34 cellular contexts compared by ENCODE assay signal in the genomic region with DNA sequence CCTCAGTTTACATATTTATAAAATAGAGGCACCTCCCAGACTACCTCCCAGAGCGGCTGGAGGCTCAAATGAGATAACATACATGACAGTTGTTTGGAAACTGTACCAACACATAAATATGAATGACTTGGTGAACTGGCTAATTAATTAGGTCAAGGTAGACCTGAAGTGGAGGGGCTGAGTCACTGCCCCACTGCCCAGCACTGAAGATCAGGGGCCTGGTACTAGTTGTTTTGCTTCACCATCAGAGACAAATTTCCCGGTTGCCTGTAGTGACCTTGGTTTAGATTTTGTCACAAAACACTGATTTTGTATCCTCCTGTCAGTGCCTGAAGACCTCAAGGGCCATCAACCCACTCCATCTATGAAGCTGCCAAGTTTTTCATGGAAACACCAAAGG.
"Had no signal": no experiment of that assay in that cellular context is flagged by ENCODE, and none has a peak within 500 bp of the region (broad histone marks: within the 10 kb centered on the region; RNA-seq: fewer than 3 reads in every experiment).

No MANE protein-coding gene starts in this region.

- H3K4me3 Mint-ChIP-seq: activated B cell treated with CpG ODN at 0.5 μM for 24 hours; activated CD4-positive, alpha-beta memory T cell treated with anti-CD3 and anti-CD28 coated beads for 36 hours; activated CD4-positive, alpha-beta T cell treated with anti-CD3 and anti-CD28 coated beads for 36 hours; activated CD4-positive, alpha-beta T cell treated with anti-CD3 and anti-CD28 coated beads, Interleukin-2, amount 10 ng/mL, durations not matched to agents 24 days and 14 days; activated CD8-positive, alpha-beta memory T cell treated with anti-CD3 and anti-CD28 coated beads, Interleukin-2, amount 10 ng/mL, durations not matched to agents 7 days and 5 days; activated CD8-positive, alpha-beta T cell treated with anti-CD3 and anti-CD28 coated beads, Interleukin-2, amount 10 ng/mL, durations not matched to agents 7 days and 5 days; activated naive CD4-positive, alpha-beta T cell treated with anti-CD3 and anti-CD28 coated beads for 36 hours; activated naive CD4-positive, alpha-beta T cell treated with anti-CD3 and anti-CD28 coated beads, Interleukin-2, amount 50 U/mL, for 24 hours; activated naive CD8-positive, alpha-beta T cell treated with anti-CD3 and anti-CD28 coated beads for 36 hours; activated naive CD8-positive, alpha-beta T cell treated with anti-CD3 and anti-CD28 coated beads, Interleukin-2, amount 50 U/mL, for 24 hours; activated T-helper 1 cell treated with anti-CD3 and anti-CD28 coated beads, Interleukin-12 subunit alpha, Interleukin-12 subunit beta, Interleukin-2, Interleukin-4 antibody, amounts not matched to agents 30 ng/mL and 10 ng/mL and 1 ng/mL, durations not matched to agents 14 hours and 24 hours and 36 hours; central memory CD8-positive, alpha-beta T cell; dendritic cell treated with granulocyte-macrophage colony-stimulating factor and Interleukin-4, amounts not matched to agents 40 ng/mL and 50 ng/mL, for 4 days; T-helper 17 cell; T-helper 2 cell treated with Interferon-gamma antibody and Interleukin-4, amounts not matched to agents 5 μg/mL and 100 μg/mL, for 36 hours had no signal

- DNase-seq: activated B cell treated with CpG ODN at 0.5 μM for 24 hours; activated CD4-positive, alpha-beta memory T cell treated with anti-CD3 and anti-CD28 coated beads for 36 hours; activated CD4-positive, alpha-beta T cell treated with anti-CD3 and anti-CD28 coated beads for 36 hours; activated CD4-positive, alpha-beta T cell treated with anti-CD3 and anti-CD28 coated beads, Interleukin-2, amount 10 ng/mL, durations not matched to agents 24 days and 14 days; activated CD4-positive, CD25-positive, alpha-beta regulatory T cell treated with anti-CD3 and anti-CD28 coated beads, Interleukin-2, amount 50 U/mL, for 72 hours; activated CD8-positive, alpha-beta memory T cell treated with anti-CD3 and anti-CD28 coated beads, Interleukin-2, amount 10 ng/mL, durations not matched to agents 7 days and 5 days; activated CD8-positive, alpha-beta memory T cell treated with anti-CD3 and anti-CD28 coated beads, Interleukin-2, amount 50 U/mL, for 4 hours; activated CD8-positive, alpha-beta T cell treated with anti-CD3 and anti-CD28 coated beads, Interleukin-2, amount 10 ng/mL, durations not matched to agents 7 days and 5 days; activated effector memory CD4-positive, alpha-beta T cell treated with anti-CD3 and anti-CD28 coated beads, Interleukin-2, amount 50 U/mL, for 16 hours; activated naive CD4-positive, alpha-beta T cell treated with anti-CD3 and anti-CD28 coated beads for 36 hours; activated naive CD8-positive, alpha-beta T cell treated with anti-CD3 and anti-CD28 coated beads for 36 hours; activated naive CD8-positive, alpha-beta T cell treated with anti-CD3 and anti-CD28 coated beads, Interleukin-2, amount 50 U/mL, for 24 hours; activated T-cell treated with anti-CD3 and anti-CD28 coated beads, Interleukin-2, amount 50 U/mL, for 1 hour; activated T-cell treated with anti-CD3 and anti-CD28 coated beads, Interleukin-2, amount 50 U/mL, for 48 hours; brain microvascular endothelial cell; dorsolateral prefrontal cortex; effector memory CD4-positive, alpha-beta T cell; erythroblast; foreskin keratinocyte; gastrocnemius medialis; T-helper 1 cell; T-helper 17 cell; T1000; WERI-Rb-1 had no signal

- H3K27ac ChIP-seq: ascending aorta, brain microvascular endothelial cell, coronary artery, dorsolateral prefrontal cortex, esophagus muscularis mucosa, foreskin keratinocyte, gastrocnemius medialis, WERI-Rb-1 had no signal

- FAIRE-seq: bronchial epithelial cell had no signal

- H3K27me3 Mint-ChIP-seq: activated B cell treated with CpG ODN at 0.5 μM for 24 hours; activated CD4-positive, alpha-beta memory T cell treated with anti-CD3 and anti-CD28 coated beads for 36 hours; activated CD4-positive, alpha-beta T cell treated with anti-CD3 and anti-CD28 coated beads for 36 hours; activated CD4-positive, alpha-beta T cell treated with anti-CD3 and anti-CD28 coated beads, Interleukin-2, amount 10 ng/mL, durations not matched to agents 24 days and 14 days; activated CD8-positive, alpha-beta memory T cell treated with anti-CD3 and anti-CD28 coated beads, Interleukin-2, amount 10 ng/mL, durations not matched to agents 7 days and 5 days; activated naive CD4-positive, alpha-beta T cell treated with anti-CD3 and anti-CD28 coated beads, Interleukin-2, amount 50 U/mL, for 24 hours; activated naive CD8-positive, alpha-beta T cell treated with anti-CD3 and anti-CD28 coated beads, Interleukin-2, amount 50 U/mL, for 24 hours; central memory CD8-positive, alpha-beta T cell; dendritic cell treated with granulocyte-macrophage colony-stimulating factor and Interleukin-4, amounts not matched to agents 40 ng/mL and 50 ng/mL, for 4 days; T-helper 17 cell had no signal

- H3K36me3 ChIP-seq: ascending aorta, brain microvascular endothelial cell, esophagus muscularis mucosa, gastrocnemius medialis, WERI-Rb-1 had no signal

- H3K4me3 ChIP-seq: ascending aorta, coronary artery, dorsolateral prefrontal cortex, esophagus muscularis mucosa, gastrocnemius medialis had no signal

- H3K4me1 ChIP-seq: ascending aorta, foreskin keratinocyte had no signal

- H3K4me1 Mint-ChIP-seq: activated CD4-positive, alpha-beta T cell treated with anti-CD3 and anti-CD28 coated beads, Interleukin-2, amount 10 ng/mL, durations not matched to agents 24 days and 14 days; activated CD8-positive, alpha-beta memory T cell treated with anti-CD3 and anti-CD28 coated beads, Interleukin-2, amount 10 ng/mL, durations not matched to agents 7 days and 5 days had no signal

- H3K9me3 ChIP-seq: ascending aorta, esophagus muscularis mucosa, gastrocnemius medialis had no signal

- H3K9me3 Mint-ChIP-seq: activated B cell treated with CpG ODN at 0.5 μM for 24 hours; activated CD4-positive, alpha-beta memory T cell treated with anti-CD3 and anti-CD28 coated beads for 36 hours; activated CD4-positive, alpha-beta T cell treated with anti-CD3 and anti-CD28 coated beads, Interleukin-2, amount 10 ng/mL, durations not matched to agents 24 days and 14 days; activated naive CD4-positive, alpha-beta T cell treated with anti-CD3 and anti-CD28 coated beads for 36 hours; activated naive CD4-positive, alpha-beta T cell treated with anti-CD3 and anti-CD28 coated beads, Interleukin-2, amount 50 U/mL, for 24 hours; activated naive CD8-positive, alpha-beta T cell treated with anti-CD3 and anti-CD28 coated beads for 36 hours; activated naive CD8-positive, alpha-beta T cell treated with anti-CD3 and anti-CD28 coated beads, Interleukin-2, amount 50 U/mL, for 24 hours; activated T-helper 1 cell treated with anti-CD3 and anti-CD28 coated beads, Interleukin-12 subunit alpha, Interleukin-12 subunit beta, Interleukin-2, Interleukin-4 antibody, amounts not matched to agents 30 ng/mL and 10 ng/mL and 1 ng/mL, durations not matched to agents 14 hours and 24 hours and 36 hours; activated T-helper 2 cell treated with anti-CD3 and anti-CD28 coated beads, Interferon-gamma antibody, Interleukin-2, Interleukin-4, amounts not matched to agents 10 μg/mL and 5 μg/mL and 100 μg/mL, durations not matched to agents 14 hours and 24 hours and 36 hours; central memory CD8-positive, alpha-beta T cell; dendritic cell treated with granulocyte-macrophage colony-stimulating factor and Interleukin-4, amounts not matched to agents 40 ng/mL and 50 ng/mL, for 4 days; T-helper 2 cell treated with Interferon-gamma antibody and Interleukin-4, amounts not matched to agents 5 μg/mL and 100 μg/mL, for 36 hours had no signal

- H3K36me3 Mint-ChIP-seq: activated CD4-positive, alpha-beta memory T cell treated with anti-CD3 and anti-CD28 coated beads for 36 hours; activated CD8-positive, alpha-beta memory T cell treated with anti-CD3 and anti-CD28 coated beads, Interleukin-2, amount 10 ng/mL, durations not matched to agents 7 days and 5 days had no signal

- ATAC-seq: activated CD4-positive, alpha-beta T cell treated with anti-CD3 and anti-CD28 coated beads for 36 hours; activated CD8-positive, alpha-beta memory T cell treated with anti-CD3 and anti-CD28 coated beads, Interleukin-2, amount 10 ng/mL, durations not matched to agents 7 days and 5 days; activated CD8-positive, alpha-beta T cell treated with anti-CD3 and anti-CD28 coated beads, Interleukin-2, amount 10 ng/mL, durations not matched to agents 7 days and 5 days; activated naive CD8-positive, alpha-beta T cell treated with anti-CD3 and anti-CD28 coated beads, Interleukin-2, amount 50 U/mL, for 24 hours; foreskin keratinocyte; gastrocnemius medialis; T-helper 17 cell had no signal

- H3K27me3 ChIP-seq: ascending aorta, brain microvascular endothelial cell, dorsolateral prefrontal cortex, esophagus muscularis mucosa, foreskin keratinocyte, gastrocnemius medialis had no signal

- H3K27ac Mint-ChIP-seq: activated B cell treated with CpG ODN at 0.5 μM for 24 hours; activated CD4-positive, alpha-beta memory T cell treated with anti-CD3 and anti-CD28 coated beads for 36 hours; activated CD4-positive, alpha-beta T cell treated with anti-CD3 and anti-CD28 coated beads for 36 hours; activated CD4-positive, alpha-beta T cell treated with anti-CD3 and anti-CD28 coated beads, Interleukin-2, amount 10 ng/mL, durations not matched to agents 24 days and 14 days; activated CD8-positive, alpha-beta memory T cell treated with anti-CD3 and anti-CD28 coated beads, Interleukin-2, amount 10 ng/mL, durations not matched to agents 7 days and 5 days; activated CD8-positive, alpha-beta T cell treated with anti-CD3 and anti-CD28 coated beads, Interleukin-2, amount 10 ng/mL, durations not matched to agents 7 days and 5 days; activated naive CD4-positive, alpha-beta T cell treated with anti-CD3 and anti-CD28 coated beads for 36 hours; activated naive CD4-positive, alpha-beta T cell treated with anti-CD3 and anti-CD28 coated beads, Interleukin-2, amount 50 U/mL, for 24 hours; activated naive CD8-positive, alpha-beta T cell treated with anti-CD3 and anti-CD28 coated beads for 36 hours; activated naive CD8-positive, alpha-beta T cell treated with anti-CD3 and anti-CD28 coated beads, Interleukin-2, amount 50 U/mL, for 24 hours; activated T-helper 1 cell treated with anti-CD3 and anti-CD28 coated beads, Interleukin-12 subunit alpha, Interleukin-12 subunit beta, Interleukin-2, Interleukin-4 antibody, amounts not matched to agents 30 ng/mL and 10 ng/mL and 1 ng/mL, durations not matched to agents 14 hours and 24 hours and 36 hours; activated T-helper 2 cell treated with anti-CD3 and anti-CD28 coated beads, Interferon-gamma antibody, Interleukin-2, Interleukin-4, amounts not matched to agents 10 μg/mL and 5 μg/mL and 100 μg/mL, durations not matched to agents 14 hours and 24 hours and 36 hours; dendritic cell treated with granulocyte-macrophage colony-stimulating factor and Interleukin-4, amounts not matched to agents 40 ng/mL and 50 ng/mL, for 4 days; T-helper 17 cell; T-helper 2 cell treated with Interferon-gamma antibody and Interleukin-4, amounts not matched to agents 5 μg/mL and 100 μg/mL, for 36 hours had no signal
